In the genomic region with DNA sequence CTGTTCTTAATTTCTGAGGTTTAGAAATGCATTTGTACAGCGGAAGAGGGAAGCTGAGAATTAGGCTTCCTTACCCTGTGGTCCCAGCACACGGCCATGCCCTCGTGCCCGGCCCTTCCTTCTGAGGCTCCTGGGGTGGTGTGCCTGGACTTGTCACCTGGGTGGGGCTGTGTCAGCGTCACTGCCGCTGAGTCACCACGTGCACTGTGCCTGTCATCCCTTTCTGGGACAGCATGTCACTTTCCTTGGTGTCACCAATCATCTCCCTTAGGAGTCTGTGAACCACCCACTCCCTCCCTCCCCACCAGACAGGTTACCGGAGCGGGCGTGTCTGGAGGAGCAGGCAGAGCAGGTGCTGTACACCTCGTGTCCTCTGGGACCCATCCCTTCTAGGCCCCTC, we compare ENCODE assay signal across 10 cellular contexts.
A peak's percentile ranks its signal among the peaks of the same experiment; 100 is the strongest.
DNase-seq lines count a peak whose midpoint lies in the region; ATAC-seq and TF ChIP-seq lines count a peak whose summit lies in the region.
"Had no signal": no experiment of that assay in that cellular context is flagged by ENCODE, and none has a peak within 500 bp of the region (broad histone marks: within the 10 kb centered on the region; RNA-seq: fewer than 3 reads in every experiment).

No MANE protein-coding gene starts in this region.

- CTCF ChIA-PET in Calu3 (lab: Charles Lee), result no interaction called here
- CTCF ChIA-PET in naive thymus-derived CD4-positive, alpha-beta T cell (lab: Charles Lee), result no interaction called here

- peak overlapping the region; percentile 60 for H3K4me3 Mint-ChIP-seq in Calu3 (ENCODE audit: low read depth, unreplicated experiment)
- H3K4me3 Mint-ChIP-seq in activated naive CD8-positive, alpha-beta T cell treated with anti-CD3 and anti-CD28 coated beads, Interleukin-2, amount 10 ng/mL, durations not matched to agents 7 days and 5 days, result peak overlapping the region; percentile 20
- no peak overlapping the region for H3K4me3 Mint-ChIP-seq in naive thymus-derived CD4-positive, alpha-beta T cell
- H3K4me3 Mint-ChIP-seq: memory B cell had no signal

- no peak for TF ChIP-seq CTCF in Calu3 (IDR thresholded peaks at IDR 0.05; ENCODE audit: unreplicated experiment)
- TF ChIP-seq CTCF in Loucy (conservative IDR thresholded peaks at IDR 0.05; ENCODE audit: low read length), result no peak

- H3K27ac ChIP-seq in naive thymus-derived CD4-positive, alpha-beta T cell (ENCODE audit: low read depth, low read length), result no peak overlapping the region
- H3K27ac ChIP-seq: adrenal gland had no signal

- peaks cover 16% of the 10 kb centered on the region for H3K4me1 Mint-ChIP-seq in Calu3 (ENCODE audit: low read depth, unreplicated experiment)
- peaks cover 6% of the 10 kb centered on the region for H3K4me1 Mint-ChIP-seq in activated naive CD8-positive, alpha-beta T cell treated with anti-CD3 and anti-CD28 coated beads, Interleukin-2, amount 10 ng/mL, durations not matched to agents 7 days and 5 days
- H3K4me1 Mint-ChIP-seq in naive thymus-derived CD4-positive, alpha-beta T cell, result peaks cover 2 to 16% (median 6%) of the 10 kb centered on the region in 7 donors

- H3K27me3 Mint-ChIP-seq in Calu3 (ENCODE audit: unreplicated experiment), result no peaks in the 10 kb centered on the region
- no peaks in the 10 kb centered on the region for H3K27me3 Mint-ChIP-seq in activated naive CD8-positive, alpha-beta T cell treated with anti-CD3 and anti-CD28 coated beads, Interleukin-2, amount 10 ng/mL, durations not matched to agents 7 days and 5 days
- H3K27me3 Mint-ChIP-seq in naive thymus-derived CD4-positive, alpha-beta T cell, result no peaks in the 10 kb centered on the region
- H3K27me3 Mint-ChIP-seq: memory B cell had no signal

- H3K4me3 ChIP-seq in Loucy (ENCODE audit: low read length, poor library complexity, severe bottlenecking), result no peak overlapping the region
- no peak overlapping the region for H3K4me3 ChIP-seq in naive thymus-derived CD4-positive, alpha-beta T cell (ENCODE audit: low read length)
- H3K4me3 ChIP-seq: adrenal gland had no signal

- peaks cover 6% of the 10 kb centered on the region; the same call in 1 of the 2 replicates for H3K36me3 ChIP-seq in Loucy (ENCODE audit: insufficient read depth, low read length)
- peaks cover 0 to 7% (median 0%) of the 10 kb centered on the region in 3 experiments for H3K36me3 ChIP-seq in naive thymus-derived CD4-positive, alpha-beta T cell (ENCODE audit: control insufficient read depth in 2 of 3, insufficient read depth in 3 of 3, low read length in 3 of 3)
- H3K36me3 ChIP-seq: adrenal gland had no signal

- H3K9me3 ChIP-seq in Loucy (ENCODE audit: insufficient read depth, low read depth, low read length), result no peaks in the 10 kb centered on the region
- H3K9me3 ChIP-seq in naive thymus-derived CD4-positive, alpha-beta T cell (ENCODE audit: control insufficient read depth in 2 of 3, low read length in 3 of 3), result no peaks in the 10 kb centered on the region
- H3K9me3 ChIP-seq: adrenal gland had no signal

- H4K20me1 ChIP-seq in Loucy (ENCODE audit: insufficient read depth, low read length, poor library complexity, severe bottlenecking), result no peaks in the 10 kb centered on the region

- H3K27me3 ChIP-seq in Loucy (ENCODE audit: insufficient read depth, low read length, poor library complexity, severe bottlenecking), result no peaks in the 10 kb centered on the region
- no peaks in the 10 kb centered on the region for H3K27me3 ChIP-seq in naive thymus-derived CD4-positive, alpha-beta T cell (ENCODE audit: control insufficient read depth in 2 of 2, insufficient read depth in 2 of 2, low read length in 2 of 2)
- H3K27me3 ChIP-seq: adrenal gland had no signal

- no peaks in the 10 kb centered on the region for H3K9me3 Mint-ChIP-seq in Calu3 (ENCODE audit: low read depth, unreplicated experiment)
- H3K9me3 Mint-ChIP-seq in activated naive CD8-positive, alpha-beta T cell treated with anti-CD3 and anti-CD28 coated beads, Interleukin-2, amount 10 ng/mL, durations not matched to agents 7 days and 5 days, result no peaks in the 10 kb centered on the region
- no peaks in the 10 kb centered on the region for H3K9me3 Mint-ChIP-seq in naive thymus-derived CD4-positive, alpha-beta T cell
- H3K9me3 Mint-ChIP-seq: memory B cell had no signal

- intact Hi-C loops in Calu3 (cut with micrococcal nuclease; ENCODE audit: unreplicated experiment), result no loop called here
- intact Hi-C loops in naive thymus-derived CD4-positive, alpha-beta T cell (cut with micrococcal nuclease), result no loop called here

- H3K4me1 ChIP-seq in Loucy (ENCODE audit: insufficient read depth, low read length, poor library complexity, severe bottlenecking), result peaks cover 35% of the 10 kb centered on the region
- H3K4me1 ChIP-seq in naive thymus-derived CD4-positive, alpha-beta T cell (ENCODE audit: control insufficient read depth in 2 of 2, insufficient read depth in 2 of 2, low read length in 2 of 2), result no peaks in the 10 kb centered on the region
- H3K4me1 ChIP-seq: adrenal gland had no signal

- peak overlapping the region; percentile 98 for H3K27ac Mint-ChIP-seq in Calu3 (ENCODE audit: unreplicated experiment)
- H3K27ac Mint-ChIP-seq in activated naive CD8-positive, alpha-beta T cell treated with anti-CD3 and anti-CD28 coated beads, Interleukin-2, amount 10 ng/mL, durations not matched to agents 7 days and 5 days, result peak overlapping the region; percentile 42
- peak overlapping the region in 1 of 9 donors; percentile 76 for H3K27ac Mint-ChIP-seq in naive thymus-derived CD4-positive, alpha-beta T cell
- H3K27ac Mint-ChIP-seq: memory B cell had no signal

- H3K9me2 ChIP-seq in Loucy (replicated peaks; ENCODE audit: low read depth, low read length), result no peaks in the 10 kb centered on the region

- POLR2A ChIA-PET in activated naive CD8-positive, alpha-beta T cell treated with anti-CD3 and anti-CD28 coated beads, Interleukin-2, amount 10 ng/mL, durations not matched to agents 7 days and 5 days (lab: Charles Lee), result no interaction called here
- POLR2A ChIA-PET in naive thymus-derived CD4-positive, alpha-beta T cell (lab: Charles Lee), result no interaction called here

- peak overlapping the region; percentile 80 for H3K9ac ChIP-seq in Loucy (ENCODE audit: low read depth, low read length, poor library complexity, severe bottlenecking)

- no peak overlapping the region for H2AFZ ChIP-seq in Loucy (ENCODE audit: low read length)

- H3K4me2 ChIP-seq in Loucy (ENCODE audit: low read depth, low read length, poor library complexity, severe bottlenecking), result peak overlapping the region; percentile 57

- BruUV-seq in Calu3 (replicated peaks; lab: Mats Ljungman, UMichigan), result no TSS peak

- peak; percentile 42 for ATAC-seq in activated naive CD8-positive, alpha-beta T cell treated with anti-CD3 and anti-CD28 coated beads, Interleukin-2, amount 10 ng/mL, durations not matched to agents 7 days and 5 days (ENCODE audit: low read depth)
- ATAC-seq in naive thymus-derived CD4-positive, alpha-beta T cell, result peak; percentile 60

- H3K36me3 Mint-ChIP-seq in Calu3 (ENCODE audit: insufficient read depth, unreplicated experiment), result peaks cover 23% of the 10 kb centered on the region
- no peaks in the 10 kb centered on the region for H3K36me3 Mint-ChIP-seq in activated naive CD8-positive, alpha-beta T cell treated with anti-CD3 and anti-CD28 coated beads, Interleukin-2, amount 10 ng/mL, durations not matched to agents 7 days and 5 days
- H3K36me3 Mint-ChIP-seq in naive thymus-derived CD4-positive, alpha-beta T cell, result peaks cover 0 to 27% (median 3%) of the 10 kb centered on the region in 5 donors

- no peaks in the 10 kb centered on the region; the same call in 1 of the 2 replicates for H3K79me2 ChIP-seq in Loucy (ENCODE audit: insufficient read depth, low read length)

- H3F3A ChIP-seq in Loucy (ENCODE audit: low read depth), result no peaks in the 10 kb centered on the region

- DNase-seq in Calu3 (peak; percentile 86), DMS79 treated with DMSO at 0.1 percent for 48 hours (lab: John Stamatoyannopoulos, UW) (no peak), GOT3 (lab: John Stamatoyannopoulos, UW) (no peak), NCI-H345 treated with DMSO at 0.1 percent for 48 hours (lab: John Stamatoyannopoulos, UW; ENCODE audit: unreplicated experiment) (no peak)
- no peak for DNase-seq in activated naive CD8-positive, alpha-beta T cell treated with anti-CD3 and anti-CD28 coated beads, Interleukin-2, amount 10 ng/mL, durations not matched to agents 7 days and 5 days
- DNase-seq in naive thymus-derived CD4-positive, alpha-beta T cell, result no peak
- DNase-seq: NCI-H1092 had no signal

Comparison
In these comparisons a context has a peak if more than half of its experiments do, and no peak if none do; other contexts are left out.
1. H3K4me3 Mint-ChIP-seq: peak in Calu3 (single experiment) and activated naive CD8-positive, alpha-beta T cell treated with anti-CD3 and anti-CD28 coated beads, Interleukin-2, amount 10 ng/mL, durations not matched to agents 7 days and 5 days (single experiment); none in naive thymus-derived CD4-positive, alpha-beta T cell (0 of 10).